Comparison of ENCODE assay signal across 22 cellular contexts in genomic region chr5:80597500-80597899, GRCh38. TPM values are rescaled to one million over a fixed set of nuclear protein-coding genes. Genes with fewer than 3 reads are reported as not detected.
DNase-seq lines count a peak whose midpoint lies in the region; ATAC-seq, FAIRE-seq and TF ChIP-seq lines count a peak whose summit lies in the region.
"Had no signal": no experiment of that assay in that cellular context is flagged by ENCODE, and none has a peak within 500 bp of the region (broad histone marks: within the 10 kb centered on the region; RNA-seq: fewer than 3 reads in every experiment).

No MANE protein-coding gene starts in this region.

- H3K4me2 ChIP-seq in HepG2 (ENCODE audit: low read depth, low read length), result no peak overlapping the region
- H3K4me2 ChIP-seq in K562 (ENCODE audit: insufficient read depth, low read length), result no peak overlapping the region
- H3K4me2 ChIP-seq in mesendoderm (ENCODE audit: low read length), result no peak overlapping the region
- H3K4me2 ChIP-seq in GM23248 (ENCODE audit: unreplicated experiment), result no peak overlapping the region
- H3K4me2 ChIP-seq: A549; BLaER1 treated with 17β-estradiol and CSF1 and Interleukin-3, amounts not matched to agents 10 nM and 100 nM had no signal

- no peak overlapping the region for H2BK120ac ChIP-seq in mesendoderm (ENCODE audit: low read depth, low read length)

- no peaks in the 10 kb centered on the region for H3K79me1 ChIP-seq in mesendoderm (ENCODE audit: low read length)

- H3K36me3 ChIP-seq in HepG2 (replicated peaks in 1 of 2; ENCODE audit: control insufficient read depth in 1 of 2, insufficient read depth in 2 of 2, low read length in 2 of 2) (no peaks in the 10 kb centered on the region), right lobe of liver (no peaks in the 10 kb centered on the region), K562 (ENCODE audit: control insufficient read depth, insufficient read depth, low read length) (no peaks in the 10 kb centered on the region), mesendoderm (ENCODE audit: control insufficient read depth, insufficient read depth, low read length) (no peaks in the 10 kb centered on the region), GM23248 (ENCODE audit: low read depth) (no peaks in the 10 kb centered on the region)
- H3K36me3 ChIP-seq: BE2C; BLaER1 treated with 17β-estradiol and CSF1 and Interleukin-3, amounts not matched to agents 10 nM and 100 nM; HAP-1 had no signal

- H3K18ac ChIP-seq in mesendoderm (ENCODE audit: low read length), result no peak overlapping the region

- TF ChIP-seq RAD21 in HepG2 (CRISPR knock-in tag; IDR thresholded peaks at IDR 0.05), result no peak
- no peak for TF ChIP-seq RAD21 in K562 (CRISPR knock-in tag; conservative IDR thresholded peaks at IDR 0.05 in 1 of 2, IDR thresholded peaks at IDR 0.05 in 1 of 2)

- H3K4ac ChIP-seq in mesendoderm (ENCODE audit: low read depth, low read length), result no peak overlapping the region

- no peak overlapping the region for H3K27ac ChIP-seq in HepG2 (ENCODE audit: extremely low read length, insufficient read depth, low read length)
- no peak overlapping the region for H3K27ac ChIP-seq in right lobe of liver
- H3K27ac ChIP-seq in K562 (ENCODE audit: extremely low read depth, low read depth, low read length), result no peak overlapping the region
- no peak overlapping the region for H3K27ac ChIP-seq in mesendoderm (ENCODE audit: low read depth, low read length)
- no peak overlapping the region for H3K27ac ChIP-seq in GM23248
- H3K27ac ChIP-seq: A549; BLaER1 treated with 17β-estradiol and CSF1 and Interleukin-3, amounts not matched to agents 10 nM and 100 nM had no signal

- no peaks in the 10 kb centered on the region for H3K9me2 ChIP-seq in GM23248 (ENCODE audit: insufficient read depth)

- TF ChIP-seq POLR2A in HepG2 (IDR thresholded peaks at IDR 0.05; ENCODE audit: insufficient read depth in 1 of 2, low read depth in 2 of 2, low read length in 2 of 2) (no peak), right lobe of liver (IDR thresholded peaks at IDR 0.05) (no peak), K562 (conservative IDR thresholded peaks at IDR 0.05) (no peak)

- H2AFZ ChIP-seq in HepG2 (ENCODE audit: low read length) (no peak overlapping the region), K562 (ENCODE audit: low read depth, low read length) (no peak overlapping the region), GM23248 (no peak overlapping the region)

- H3K27me3 ChIP-seq in HepG2 (ENCODE audit: control insufficient read depth in 1 of 2, insufficient read depth in 2 of 2, low read length in 2 of 2) (no peaks in the 10 kb centered on the region), right lobe of liver (no peaks in the 10 kb centered on the region), K562 (ENCODE audit: control insufficient read depth in 2 of 2, insufficient read depth in 2 of 2, low read length in 2 of 2) (peaks cover 5 to 8% of the 10 kb centered on the region in 2 experiments; a peak in 2 of 5 replicates), mesendoderm (ENCODE audit: insufficient read depth, low read length, poor library complexity) (no peaks in the 10 kb centered on the region), GM23248 (replicated peaks; ENCODE audit: insufficient read depth) (no peaks in the 10 kb centered on the region)
- H3K27me3 ChIP-seq: BE2C; BLaER1 treated with 17β-estradiol and CSF1 and Interleukin-3, amounts not matched to agents 10 nM and 100 nM had no signal

- H3K4me3 ChIP-seq in HepG2 (replicated peaks in 1 of 3; ENCODE audit: insufficient read depth in 1 of 3, low read depth in 2 of 3, low read length in 3 of 3) (no peak overlapping the region), right lobe of liver (no peak overlapping the region), K562 (no peak overlapping the region), mesendoderm (ENCODE audit: low read length) (no peak overlapping the region), GM23248 (no peak overlapping the region)
- H3K4me3 ChIP-seq: A549; BLaER1 treated with 17β-estradiol and CSF1 and Interleukin-3, amounts not matched to agents 10 nM and 100 nM; HAP-1 had no signal

- FAIRE-seq in HepG2 (lab: Jason Lieb, UNC), result no peak
- no peak for FAIRE-seq in K562 (lab: Jason Lieb, UNC)
- FAIRE-seq: G401.6, GM12892, H54 had no signal

- TF ChIP-seq CTCF in HepG2 (CRISPR knock-in tag; IDR thresholded peaks at IDR 0.05), result no peak
- no peak for TF ChIP-seq CTCF in right lobe of liver (IDR thresholded peaks at IDR 0.05)
- no peak for TF ChIP-seq CTCF in K562 (IDR thresholded peaks at IDR 0.05 in 2 of 3, conservative IDR thresholded peaks at IDR 0.05 in 1 of 3; ENCODE audit: insufficient read depth in 2 of 3, low read depth in 1 of 3, low read length in 3 of 3)

- in situ Hi-C loops in HepG2 (cut with HindIII; ENCODE audit: extremely low pct_ligation_motif_present, low pct_unique_long_range_greater_than_20kb), result no loop called here
- in situ Hi-C loops in K562 (cut with MboI), result no loop called here
- in situ Hi-C loops in GM23248 (cut with MboI), result no loop called here

- no peaks in the 10 kb centered on the region for H3K9me1 ChIP-seq in K562 (ENCODE audit: control insufficient read depth, insufficient read depth, low read length)

- peaks cover 30% of the 10 kb centered on the region for H3K4me1 ChIP-seq in HepG2 (ENCODE audit: insufficient read depth, low read length)
- H3K4me1 ChIP-seq in right lobe of liver, result no peaks in the 10 kb centered on the region
- no peaks in the 10 kb centered on the region; a peak in 1 of 5 replicates for H3K4me1 ChIP-seq in K562 (replicated peaks in 1 of 2; ENCODE audit: control insufficient read depth in 2 of 2, insufficient read depth in 2 of 2, low read length in 2 of 2)
- no peaks in the 10 kb centered on the region for H3K4me1 ChIP-seq in mesendoderm (ENCODE audit: control insufficient read depth, low read depth, low read length)
- H3K4me1 ChIP-seq in GM23248 (ENCODE audit: insufficient read depth), result no peaks in the 10 kb centered on the region
- H3K4me1 ChIP-seq: A549; BE2C; BLaER1 treated with 17β-estradiol and CSF1 and Interleukin-3, amounts not matched to agents 10 nM and 100 nM; HAP-1 had no signal

- DNase-seq in HepG2 (ENCODE audit: low spot score) (no peak), right lobe of liver (no peak), K562 (ENCODE audit: extremely low read depth in 1 of 4, low spot score in 3 of 4) (no peak), mesendoderm (peak; percentile 22), GM23248 (no peak), KG1 (lab: John Stamatoyannopoulos, UW) (no peak)
- DNase-seq: 8988T; ACHN; AML-193; BE2C; Calu3; CD4-positive, alpha-beta T cell; COR-L47; DMS53; DND-41; HFFc6 had no signal

- no peak overlapping the region for H3K23ac ChIP-seq in mesendoderm (ENCODE audit: low read length)

- intact Hi-C loops in HepG2 (cut with micrococcal nuclease; ENCODE audit: unreplicated experiment), result loop anchor here (10.0 kb wide), 1 partner anchor 57 kb away; the partner anchor contains the start of genes DHFR and MSH3
- intact Hi-C loops in right lobe of liver (cut with DNase I), result no loop called here
- intact Hi-C loops in K562 (cut with micrococcal nuclease), result no loop called here

- H3K79me2 ChIP-seq in HepG2 (ENCODE audit: insufficient read depth, low read length) (no peaks in the 10 kb centered on the region), K562 (ENCODE audit: control insufficient read depth, insufficient read depth, low read length) (no peaks in the 10 kb centered on the region), mesendoderm (ENCODE audit: control insufficient read depth, insufficient read depth, low read length) (no peaks in the 10 kb centered on the region), GM23248 (ENCODE audit: insufficient read depth) (no peaks in the 10 kb centered on the region)

- H2AK5ac ChIP-seq in mesendoderm (ENCODE audit: low read length), result no peak overlapping the region

- no peaks in the 10 kb centered on the region for H3F3A ChIP-seq in GM23248 (ENCODE audit: insufficient read depth)

- no peak overlapping the region for H3K56ac ChIP-seq in mesendoderm (ENCODE audit: low read length)

- H4K20me1 ChIP-seq in HepG2 (ENCODE audit: insufficient read depth, low read length) (no peaks in the 10 kb centered on the region), K562 (replicated peaks; ENCODE audit: control insufficient read depth, insufficient read depth, low read length) (no peaks in the 10 kb centered on the region; the same call in 1 of the 2 replicates), GM23248 (ENCODE audit: insufficient read depth) (no peaks in the 10 kb centered on the region)
- H4K20me1 ChIP-seq: BLaER1 treated with 17β-estradiol and CSF1 and Interleukin-3, amounts not matched to agents 10 nM and 100 nM had no signal

- ATAC-seq in HepG2 (no peak), right lobe of liver (no peak), K562 (no peak)
- ATAC-seq: A549 had no signal

- CTCF ChIA-PET in HepG2 (lab: Yijun Ruan, JAX; ENCODE audit: low intra/inter-chr PET ratio, low total read pairs) (no interaction called here), K562 (lab: Yijun Ruan, JAX; ENCODE audit: low intra/inter-chr PET ratio) (no interaction called here)

- H2BK5ac ChIP-seq in mesendoderm (ENCODE audit: low read length), result no peak overlapping the region

- H4K8ac ChIP-seq in mesendoderm (ENCODE audit: low read depth, low read length), result no peak overlapping the region

- no peak overlapping the region for H4K5ac ChIP-seq in mesendoderm (ENCODE audit: low read length)

- BruUV-seq in HepG2 (replicated peaks; lab: Mats Ljungman, UMichigan) (no TSS peak), K562 (replicated peaks; lab: Mats Ljungman, UMichigan) (no TSS peak)

- H3K9ac ChIP-seq in HepG2 (ENCODE audit: insufficient read depth, low read depth, low read length) (no peak overlapping the region), K562 (ENCODE audit: insufficient read depth in 1 of 2, low read depth in 2 of 2, low read length in 2 of 2) (no peak overlapping the region), mesendoderm (ENCODE audit: low read length) (no peak overlapping the region), GM23248 (no peak overlapping the region)
- H3K9ac ChIP-seq: BLaER1 treated with 17β-estradiol and CSF1 and Interleukin-3, amounts not matched to agents 10 nM and 100 nM had no signal

- H3K9me3 ChIP-seq in HepG2 (ENCODE audit: low read length) (no peaks in the 10 kb centered on the region), right lobe of liver (no peaks in the 10 kb centered on the region), K562 (replicated peaks; ENCODE audit: control insufficient read depth, insufficient read depth, low read depth, low read length) (no peaks in the 10 kb centered on the region), GM23248 (ENCODE audit: low read depth) (no peaks in the 10 kb centered on the region)
- H3K9me3 ChIP-seq: A549; BE2C; BLaER1 treated with 17β-estradiol and CSF1 and Interleukin-3, amounts not matched to agents 10 nM and 100 nM; HAP-1 had no signal

- no peak overlapping the region for H2BK15ac ChIP-seq in mesendoderm (replicated peaks; ENCODE audit: low read depth)

- TF ChIP-seq EP300 in HepG2 (IDR thresholded peaks at IDR 0.05; ENCODE audit: low read depth in 2 of 2, low read length in 2 of 2) (no peak), HepG2 (CRISPR knock-in tag; IDR thresholded peaks at IDR 0.05; ENCODE audit: borderline replicate concordance) (no peak), K562 (IDR thresholded peaks at IDR 0.05; ENCODE audit: low read length) (no peak)

- POLR2A ChIA-PET in HepG2 (lab: Yijun Ruan, JAX), result no interaction called here
- POLR2A ChIA-PET in K562 (lab: Yijun Ruan, JAX), result no interaction called here

- 40% methylated on average over 7 of the region's 7 CpGs for WGBS in HepG2 (ENCODE audit: low lambda C conversion rate)
- 67% methylated on average over 4 of the region's 7 CpGs for WGBS in right lobe of liver (ENCODE audit: insufficient coverage, low coverage, low lambda C conversion rate, missing lambda C conversion rate)
- WGBS in K562 (ENCODE audit: insufficient coverage, low coverage, missing lambda C conversion rate), result 6% methylated on average over 7 of the region's 7 CpGs
- WGBS in mesendoderm (ENCODE audit: extremely low coverage, insufficient coverage, low lambda C conversion rate), result no CpG with 5 or more reads among the region's 7 CpGs
- WGBS in GM23248 (ENCODE audit: low coverage in 1 of 2, low lambda C conversion rate in 2 of 2, missing lambda C conversion rate in 2 of 2), 2 experiments, result 48 to 63% methylated on average over 6 to 7 of the region's 7 CpGs

RNA-seq across cellular contexts. Expression of gene ANKRD34B, which starts 27.4 kb away (rescaled TPM):
- total RNA-seq in HepG2 (2016; rRNA removed; fragmentation: Illumina TruSeq; extraction: Trizol) (0.04 and 0.06 TPM in 2 replicates), right lobe of liver (under 1 TPM in 1 of 6 experiments, not detected in 5; 0.07 TPM), K562 (2014; rRNA removed) (not detected in 2 replicates), K562 (2014; rRNA removed; fragmentation: Illumina TruSeq; extraction: Trizol) (not detected in 2 replicates), K562 (2015; rRNA removed; fragmentation: Illumina TruSeq; extraction: Trizol) (not detected in 2 replicates), K562 (2021) (not detected in 2 replicates)
- total RNA-seq in HepG2 (2016; cell fraction: cytosol; rRNA removed; fragmentation: Illumina TruSeq; extraction: Trizol; ENCODE audit: low read depth), result not detected in 2 replicates
- total RNA-seq in HepG2 (2016; cell fraction: insoluble cytoplasmic fraction; rRNA removed; fragmentation: Illumina TruSeq; extraction: Trizol), result 0.06 TPM in 1 of 2 replicates, not detected in the other
- 0.07 TPM in 1 of 2 replicates, not detected in the other for total RNA-seq in HepG2 (2016; cell fraction: membrane; rRNA removed; fragmentation: Illumina TruSeq; extraction: Trizol)
- not detected in 2 replicates for total RNA-seq in HepG2 (2016; cell fraction: nucleus; rRNA removed; fragmentation: Illumina TruSeq; extraction: Trizol)
- polyA plus RNA-seq in HepG2 (2011; rRNA removed) (0.01 TPM in 1 of 2 replicates, not detected in the other), K562 (2011; rRNA removed) (not detected in 2 replicates), K562 (2014; fragmentation: Illumina TruSeq; extraction: Trizol) (not detected in 2 replicates), K562 (2014; fragmentation: Nextera tagmentation; extraction: Ambion mirVana) (not detected), K562 (2014; rRNA removed) (not detected in 2 replicates), GM23248 (2016; fragmentation: Nextera tagmentation; extraction: Ambion mirVana) (not detected in 2 replicates)
- 0.01 TPM in 1 of 2 replicates, not detected in the other for polyA plus RNA-seq in HepG2 (2011; cell fraction: cytosol; rRNA removed)
- polyA plus RNA-seq in HepG2 (2011; cell fraction: nucleus; rRNA removed), result 0.03 TPM in 1 of 2 replicates, not detected in the other
- not detected in 2 replicates for polyA plus RNA-seq in HepG2 (2012)
- not detected in 2 replicates for polyA plus RNA-seq in HepG2 (2016; cell fraction: cytosol; fragmentation: Illumina TruSeq; extraction: Trizol; ENCODE audit: low read depth)
- 0.08 TPM in 2 replicates for polyA plus RNA-seq in HepG2 (2016; cell fraction: insoluble cytoplasmic fraction; fragmentation: Illumina TruSeq; extraction: Trizol; ENCODE audit: low read depth)
- not detected in 2 replicates for polyA plus RNA-seq in HepG2 (2016; cell fraction: membrane; fragmentation: Illumina TruSeq; extraction: Trizol; ENCODE audit: low read depth)
- polyA plus RNA-seq in HepG2 (2016; cell fraction: nucleus; fragmentation: Illumina TruSeq; extraction: Trizol; ENCODE audit: insufficient read depth, low read depth), result 0.11 TPM in 2 replicates
- not detected in 2 replicates for polyA minus RNA-seq in HepG2 (2011; rRNA and poly(A)+ RNA removed; ENCODE audit: low replicate concordance)
- not detected in 2 replicates for polyA minus RNA-seq in HepG2 (2011; cell fraction: cytosol; rRNA and poly(A)+ RNA removed)
- not detected in 2 replicates for polyA minus RNA-seq in HepG2 (2011; cell fraction: nucleus; rRNA and poly(A)+ RNA removed)
- not detected in 2 replicates for total RNA-seq in K562 (2011; cell fraction: chromatin; rRNA removed; ENCODE audit: low replicate concordance)
- not detected in 2 replicates for total RNA-seq in K562 (2011; cell fraction: nucleolus; rRNA removed)
- not detected in 2 replicates for total RNA-seq in K562 (2011; cell fraction: nucleoplasm; rRNA removed)
- not detected in 2 replicates for polyA plus RNA-seq in K562 (2011; cell fraction: cytosol; rRNA removed)
- polyA plus RNA-seq in K562 (2011; cell fraction: nucleus; rRNA removed), result not detected in 2 replicates
- polyA plus RNA-seq in K562 (2012), result not detected in 2 replicates
- polyA minus RNA-seq in K562 (2011; rRNA and poly(A)+ RNA removed), result not detected in 2 replicates
- polyA minus RNA-seq in K562 (2011; cell fraction: cytosol; rRNA and poly(A)+ RNA removed), result not detected in 2 replicates
- not detected in 2 replicates for polyA minus RNA-seq in K562 (2011; cell fraction: nucleus; rRNA and poly(A)+ RNA removed)
- 0.17 TPM for polyA plus RNA-seq in mesendoderm (2013, experiment 1 of 2)
- polyA plus RNA-seq in mesendoderm (2013, experiment 2 of 2), result 0.14 TPM
- total RNA-seq in GM23248 (2014; rRNA removed; shearing (Covaris generic)), result not detected in 2 replicates
- total RNA-seq: CD4-positive, alpha-beta T cell; HFFc6 had no signal

RNA-seq across cellular contexts. Expression of gene MSH3, which starts 57.0 kb away (rescaled TPM):
- total RNA-seq in HepG2 (2016; rRNA removed; fragmentation: Illumina TruSeq; extraction: Trizol), result 16.4 and 19.6 TPM in 2 replicates
- 21.1 and 23.7 TPM in 2 replicates for total RNA-seq in HepG2 (2016; cell fraction: cytosol; rRNA removed; fragmentation: Illumina TruSeq; extraction: Trizol; ENCODE audit: low read depth)
- 15.4 and 19.9 TPM in 2 replicates for total RNA-seq in HepG2 (2016; cell fraction: insoluble cytoplasmic fraction; rRNA removed; fragmentation: Illumina TruSeq; extraction: Trizol)
- total RNA-seq in HepG2 (2016; cell fraction: membrane; rRNA removed; fragmentation: Illumina TruSeq; extraction: Trizol), result 14.0 TPM in 2 replicates
- total RNA-seq in HepG2 (2016; cell fraction: nucleus; rRNA removed; fragmentation: Illumina TruSeq; extraction: Trizol), result 23.0 and 25.3 TPM in 2 replicates
- 2.9 and 4.0 TPM in 2 replicates for polyA plus RNA-seq in HepG2 (2011; rRNA removed)
- polyA plus RNA-seq in HepG2 (2011; cell fraction: cytosol; rRNA removed), result 1.9 and 2.5 TPM in 2 replicates
- polyA plus RNA-seq in HepG2 (2011; cell fraction: nucleus; rRNA removed), result 1.6 and 1.7 TPM in 2 replicates
- 5.0 and 6.0 TPM in 2 replicates for polyA plus RNA-seq in HepG2 (2012)
- 0.79 and 0.83 TPM in 2 replicates for polyA plus RNA-seq in HepG2 (2016; cell fraction: cytosol; fragmentation: Illumina TruSeq; extraction: Trizol; ENCODE audit: low read depth)
- polyA plus RNA-seq in HepG2 (2016; cell fraction: insoluble cytoplasmic fraction; fragmentation: Illumina TruSeq; extraction: Trizol; ENCODE audit: low read depth), result 11.2 and 11.9 TPM in 2 replicates
- 2.0 and 2.1 TPM in 2 replicates for polyA plus RNA-seq in HepG2 (2016; cell fraction: membrane; fragmentation: Illumina TruSeq; extraction: Trizol; ENCODE audit: low read depth)
- polyA plus RNA-seq in HepG2 (2016; cell fraction: nucleus; fragmentation: Illumina TruSeq; extraction: Trizol; ENCODE audit: insufficient read depth, low read depth), result 6.7 and 7.3 TPM in 2 replicates
- polyA minus RNA-seq in HepG2 (2011; rRNA and poly(A)+ RNA removed; ENCODE audit: low replicate concordance), result 4.5 and 8.0 TPM in 2 replicates
- 6.8 and 7.2 TPM in 2 replicates for polyA minus RNA-seq in HepG2 (2011; cell fraction: cytosol; rRNA and poly(A)+ RNA removed)
- 25.1 and 28.5 TPM in 2 replicates for polyA minus RNA-seq in HepG2 (2011; cell fraction: nucleus; rRNA and poly(A)+ RNA removed)
- total RNA-seq in right lobe of liver, result 10 to 100 TPM in 4 of 6 experiments, 1 to 10 TPM in 2; 7.8 to 13.1 (median 10.8) TPM
- 14.2 and 39.1 TPM in 2 replicates for total RNA-seq in K562 (2011; cell fraction: chromatin; rRNA removed; ENCODE audit: low replicate concordance)
- 8.7 and 11.2 TPM in 2 replicates for total RNA-seq in K562 (2011; cell fraction: nucleolus; rRNA removed)
- 14.4 and 16.0 TPM in 2 replicates for total RNA-seq in K562 (2011; cell fraction: nucleoplasm; rRNA removed)
- total RNA-seq in K562 (2014; rRNA removed), result 9.3 and 11.1 TPM in 2 replicates
- total RNA-seq in K562 (2014; rRNA removed; fragmentation: Illumina TruSeq; extraction: Trizol), result 16.3 and 19.6 TPM in 2 replicates
- 15.4 and 17.2 TPM in 2 replicates for total RNA-seq in K562 (2015; rRNA removed; fragmentation: Illumina TruSeq; extraction: Trizol)
- 14.3 and 14.9 TPM in 2 replicates for total RNA-seq in K562 (2021)
- 10.7 and 13.2 TPM in 2 replicates for polyA plus RNA-seq in K562 (2011; rRNA removed)
- polyA plus RNA-seq in K562 (2011; cell fraction: cytosol; rRNA removed), result 2.6 and 4.6 TPM in 2 replicates
- 3.4 and 4.0 TPM in 2 replicates for polyA plus RNA-seq in K562 (2011; cell fraction: nucleus; rRNA removed)
- 10.3 and 11.0 TPM in 2 replicates for polyA plus RNA-seq in K562 (2012)
- polyA plus RNA-seq in K562 (2014; fragmentation: Illumina TruSeq; extraction: Trizol), result 11.5 and 14.5 TPM in 2 replicates
- polyA plus RNA-seq in K562 (2014; fragmentation: Nextera tagmentation; extraction: Ambion mirVana), result 1 to 10 TPM; 3.9 to 5.3 TPM
- polyA plus RNA-seq in K562 (2014; rRNA removed), result 7.8 and 7.9 TPM in 2 replicates
- polyA minus RNA-seq in K562 (2011; rRNA and poly(A)+ RNA removed), result 29.2 and 35.2 TPM in 2 replicates
- 6.8 and 12.7 TPM in 2 replicates for polyA minus RNA-seq in K562 (2011; cell fraction: cytosol; rRNA and poly(A)+ RNA removed)
- polyA minus RNA-seq in K562 (2011; cell fraction: nucleus; rRNA and poly(A)+ RNA removed), result 13.7 and 24.5 TPM in 2 replicates
- polyA plus RNA-seq in mesendoderm (2013, experiment 1 of 2), result 12.4 TPM
- 12.5 TPM for polyA plus RNA-seq in mesendoderm (2013, experiment 2 of 2)
- 11.7 and 15.9 TPM in 2 replicates for total RNA-seq in GM23248 (2014; rRNA removed; shearing (Covaris generic))
- polyA plus RNA-seq in GM23248 (2016; fragmentation: Nextera tagmentation; extraction: Ambion mirVana), result 13.5 and 14.0 TPM in 2 replicates

RNA-seq across cellular contexts. Expression of gene DHFR, which starts 57.3 kb away (rescaled TPM):
- 59.0 and 77.6 TPM in 2 replicates for total RNA-seq in HepG2 (2016; rRNA removed; fragmentation: Illumina TruSeq; extraction: Trizol)
- total RNA-seq in HepG2 (2016; cell fraction: cytosol; rRNA removed; fragmentation: Illumina TruSeq; extraction: Trizol; ENCODE audit: low read depth), result 6.9 and 8.9 TPM in 2 replicates
- total RNA-seq in HepG2 (2016; cell fraction: insoluble cytoplasmic fraction; rRNA removed; fragmentation: Illumina TruSeq; extraction: Trizol), result 60.7 and 85.7 TPM in 2 replicates
- total RNA-seq in HepG2 (2016; cell fraction: membrane; rRNA removed; fragmentation: Illumina TruSeq; extraction: Trizol), result 30.0 and 33.9 TPM in 2 replicates
- 25.8 and 26.7 TPM in 2 replicates for total RNA-seq in HepG2 (2016; cell fraction: nucleus; rRNA removed; fragmentation: Illumina TruSeq; extraction: Trizol)
- polyA plus RNA-seq in HepG2 (2011; rRNA removed), result 15.4 and 22.8 TPM in 2 replicates
- 14.6 and 14.7 TPM in 2 replicates for polyA plus RNA-seq in HepG2 (2011; cell fraction: cytosol; rRNA removed)
- polyA plus RNA-seq in HepG2 (2011; cell fraction: nucleus; rRNA removed), result 10.6 and 10.7 TPM in 2 replicates
- polyA plus RNA-seq in HepG2 (2012), result 9.9 and 21.3 TPM in 2 replicates
- polyA plus RNA-seq in HepG2 (2016; cell fraction: cytosol; fragmentation: Illumina TruSeq; extraction: Trizol; ENCODE audit: low read depth), result 9.7 and 10.2 TPM in 2 replicates
- polyA plus RNA-seq in HepG2 (2016; cell fraction: insoluble cytoplasmic fraction; fragmentation: Illumina TruSeq; extraction: Trizol; ENCODE audit: low read depth), result 91.9 and 106 TPM in 2 replicates
- 23.7 and 24.9 TPM in 2 replicates for polyA plus RNA-seq in HepG2 (2016; cell fraction: membrane; fragmentation: Illumina TruSeq; extraction: Trizol; ENCODE audit: low read depth)
- polyA plus RNA-seq in HepG2 (2016; cell fraction: nucleus; fragmentation: Illumina TruSeq; extraction: Trizol; ENCODE audit: insufficient read depth, low read depth), result 43.3 and 48.3 TPM in 2 replicates
- polyA minus RNA-seq in HepG2 (2011; rRNA and poly(A)+ RNA removed; ENCODE audit: low replicate concordance), result 17.6 and 77.2 TPM in 2 replicates
- 17.2 and 26.2 TPM in 2 replicates for polyA minus RNA-seq in HepG2 (2011; cell fraction: cytosol; rRNA and poly(A)+ RNA removed)
- 14.4 and 17.8 TPM in 2 replicates for polyA minus RNA-seq in HepG2 (2011; cell fraction: nucleus; rRNA and poly(A)+ RNA removed)
- 10 to 100 TPM; 15.3 to 29.2 (median 22.2) TPM for total RNA-seq in right lobe of liver
- total RNA-seq in K562 (2011; cell fraction: chromatin; rRNA removed; ENCODE audit: low replicate concordance), result 32.3 and 75.2 TPM in 2 replicates
- 16.5 and 27.2 TPM in 2 replicates for total RNA-seq in K562 (2011; cell fraction: nucleolus; rRNA removed)
- total RNA-seq in K562 (2011; cell fraction: nucleoplasm; rRNA removed), result 34.6 and 72.8 TPM in 2 replicates
- total RNA-seq in K562 (2014; rRNA removed), result 68.3 and 70.4 TPM in 2 replicates
- 106 and 111 TPM in 2 replicates for total RNA-seq in K562 (2014; rRNA removed; fragmentation: Illumina TruSeq; extraction: Trizol)
- 92.2 and 103 TPM in 2 replicates for total RNA-seq in K562 (2015; rRNA removed; fragmentation: Illumina TruSeq; extraction: Trizol)
- 76.1 and 76.4 TPM in 2 replicates for total RNA-seq in K562 (2021)
- 106 and 139 TPM in 2 replicates for polyA plus RNA-seq in K562 (2011; rRNA removed)
- polyA plus RNA-seq in K562 (2011; cell fraction: cytosol; rRNA removed), result 39.9 and 72.7 TPM in 2 replicates
- 37.6 and 52.2 TPM in 2 replicates for polyA plus RNA-seq in K562 (2011; cell fraction: nucleus; rRNA removed)
- 74.7 and 88.4 TPM in 2 replicates for polyA plus RNA-seq in K562 (2012)
- 131 and 176 TPM in 2 replicates for polyA plus RNA-seq in K562 (2014; fragmentation: Illumina TruSeq; extraction: Trizol)
- 10 to 100 TPM; 45.6 to 80.6 TPM for polyA plus RNA-seq in K562 (2014; fragmentation: Nextera tagmentation; extraction: Ambion mirVana)
- 97.7 and 101 TPM in 2 replicates for polyA plus RNA-seq in K562 (2014; rRNA removed)
- polyA minus RNA-seq in K562 (2011; rRNA and poly(A)+ RNA removed), result 70.7 and 82.9 TPM in 2 replicates
- polyA minus RNA-seq in K562 (2011; cell fraction: cytosol; rRNA and poly(A)+ RNA removed), result 71.4 and 75.6 TPM in 2 replicates
- polyA minus RNA-seq in K562 (2011; cell fraction: nucleus; rRNA and poly(A)+ RNA removed), result 16.4 and 29.2 TPM in 2 replicates
- 96.9 TPM for polyA plus RNA-seq in mesendoderm (2013, experiment 1 of 2)
- 96.7 TPM for polyA plus RNA-seq in mesendoderm (2013, experiment 2 of 2)
- total RNA-seq in GM23248 (2014; rRNA removed; shearing (Covaris generic)), result 19.0 and 23.8 TPM in 2 replicates
- polyA plus RNA-seq in GM23248 (2016; fragmentation: Nextera tagmentation; extraction: Ambion mirVana), result 10.0 and 11.6 TPM in 2 replicates

Comparison
In these comparisons a context has a peak if more than half of its experiments do, and no peak if none do; other contexts are left out.
1. Of the 241 proteins assayed by ChIP-seq in both HepG2 and K562: peak only in HepG2: none; only in K562: none; in both: CHD2; in neither: 240.